Comparison of ENCODE assay signal across 2 cellular contexts in the genomic region with DNA sequence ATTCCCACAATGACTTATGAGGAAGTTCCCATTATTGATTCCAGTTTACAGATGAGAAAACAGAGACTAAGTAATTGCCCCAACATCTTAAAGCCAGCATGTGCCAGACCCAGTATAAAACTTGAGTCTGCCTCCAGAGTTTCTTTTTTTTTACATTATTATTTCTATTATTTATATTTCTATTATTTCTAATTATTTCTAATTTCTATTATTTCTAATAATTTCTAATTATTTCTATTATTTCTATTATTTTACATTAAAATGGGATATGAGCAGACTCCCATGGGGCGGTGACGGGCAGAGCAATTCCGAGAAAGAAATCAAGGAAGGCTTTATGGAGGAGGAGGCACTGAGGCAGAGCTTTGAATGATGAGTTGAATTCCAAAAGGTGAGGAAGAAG.
TF ChIP-seq lines count a peak whose summit lies in the region.

No MANE protein-coding gene starts in this region.

TF ChIP-seq in IMR-90, 13 proteins besides CTCF, POLR2A, EP300 and RAD21:
- TF ChIP-seq RCOR1 (IDR thresholded peaks at IDR 0.05; ENCODE audit: insufficient replicate concordance, low read length) (no peak), MAZ (IDR thresholded peaks at IDR 0.05; ENCODE audit: borderline replicate concordance, low read depth, low read length) (no peak), MXI1 (IDR thresholded peaks at IDR 0.05; ENCODE audit: borderline replicate concordance, low read depth, low read length) (no peak), NFE2L2 (IDR thresholded peaks at IDR 0.05; ENCODE audit: low read depth, low read length) (no peak), BHLHE40 (IDR thresholded peaks at IDR 0.05; ENCODE audit: low read depth, low read length) (no peak), MAFK (IDR thresholded peaks at IDR 0.05; ENCODE audit: low read depth, low read length) (no peak), RFX5 (IDR thresholded peaks at IDR 0.05; ENCODE audit: low read depth, low read length) (no peak), CHD1 (IDR thresholded peaks at IDR 0.05; ENCODE audit: low read depth, low read length) (no peak), SMC3 (IDR thresholded peaks at IDR 0.05; ENCODE audit: low read depth, low read length) (no peak), FOS (IDR thresholded peaks at IDR 0.05; ENCODE audit: low read depth, low read length) (no peak), CEBPB (IDR thresholded peaks at IDR 0.05; ENCODE audit: low read depth, low read length) (no peak)
- TF ChIP-seq, protein P1, sequence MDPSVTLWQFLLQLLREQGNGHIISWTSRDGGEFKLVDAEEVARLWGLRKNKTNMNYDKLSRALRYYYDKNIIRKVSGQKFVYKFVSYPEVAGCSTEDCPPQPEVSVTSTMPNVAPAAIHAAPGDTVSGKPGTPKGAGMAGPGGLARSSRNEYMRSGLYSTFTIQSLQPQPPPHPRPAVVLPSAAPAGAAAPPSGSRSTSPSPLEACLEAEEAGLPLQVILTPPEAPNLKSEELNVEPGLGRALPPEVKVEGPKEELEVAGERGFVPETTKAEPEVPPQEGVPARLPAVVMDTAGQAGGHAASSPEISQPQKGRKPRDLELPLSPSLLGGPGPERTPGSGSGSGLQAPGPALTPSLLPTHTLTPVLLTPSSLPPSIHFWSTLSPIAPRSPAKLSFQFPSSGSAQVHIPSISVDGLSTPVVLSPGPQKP (IDR thresholded peaks at IDR 0.05; ENCODE audit: borderline replicate concordance, low read depth, low read length) = no peak
- TF ChIP-seq, protein P2, sequence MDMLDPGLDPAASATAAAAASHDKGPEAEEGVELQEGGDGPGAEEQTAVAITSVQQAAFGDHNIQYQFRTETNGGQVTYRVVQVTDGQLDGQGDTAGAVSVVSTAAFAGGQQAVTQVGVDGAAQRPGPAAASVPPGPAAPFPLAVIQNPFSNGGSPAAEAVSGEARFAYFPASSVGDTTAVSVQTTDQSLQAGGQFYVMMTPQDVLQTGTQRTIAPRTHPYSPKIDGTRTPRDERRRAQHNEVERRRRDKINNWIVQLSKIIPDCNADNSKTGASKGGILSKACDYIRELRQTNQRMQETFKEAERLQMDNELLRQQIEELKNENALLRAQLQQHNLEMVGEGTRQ (IDR thresholded peaks at IDR 0.05; ENCODE audit: low read depth, low read length) = no peak
TF ChIP-seq in IMR-90: peak in this region for 0.

TF ChIP-seq in K562, 482 proteins besides CTCF, POLR2A, EP300 and RAD21:
- TF ChIP-seq ZFP36 (IDR thresholded peaks at IDR 0.05; ENCODE audit: low read depth, low read length, partially characterized antibody) (peak; percentile 58), TCF7L2 (IDR thresholded peaks at IDR 0.05; ENCODE audit: low read depth, low read length) (no peak)
TF ChIP-seq in K562: peak in this region for 1.
